Comparison of ENCODE assay signal across 14 cellular contexts in genomic region chr12:104386461-104386860, GRCh38.
DNase-seq lines count a peak whose midpoint lies in the region; ATAC-seq and TF ChIP-seq lines count a peak whose summit lies in the region.
"Had no signal": no experiment of that assay in that cellular context is flagged by ENCODE, and none has a peak within 500 bp of the region (broad histone marks: within the 10 kb centered on the region; RNA-seq: fewer than 3 reads in every experiment).

No MANE protein-coding gene starts in this region.

- H3K36me3 Mint-ChIP-seq in activated T-cell treated with anti-CD3 and anti-CD28 coated beads, Interleukin-2, amount 50 U/mL, for 72 hours (ENCODE audit: insufficient read depth in 2 of 2), result no peaks in the 10 kb centered on the region
- 0 out of 2 replicates have a peak, but pooled peaks cover 3% of the 10 kb centered on the region for H3K36me3 Mint-ChIP-seq in WTC11
- H3K36me3 Mint-ChIP-seq: CD8-positive, alpha-beta T cell had no signal

- no peak for DNase-seq in activated T-cell treated with anti-CD3 and anti-CD28 coated beads, Interleukin-2, amount 50 U/mL, for 72 hours
- no peak for DNase-seq in activated T-cell treated with anti-CD3 and anti-CD28 coated beads, Interleukin-2, amount 50 U/mL, for 48 hours
- DNase-seq in WTC11 (ENCODE audit: low spot score) (no peak), mesenteric fat pad (ENCODE audit: low spot score) (peak; percentile 47), RPMI8226 (no peak), posterior cingulate gyrus (no peak)
- DNase-seq: AML-193; Caco-2; Calu3; CD4-positive, alpha-beta T cell; CD8-positive, alpha-beta T cell; DMS79 treated with DMSO at 0.1 percent for 48 hours; GF-D8 had no signal

- ATAC-seq in activated T-cell treated with anti-CD3 and anti-CD28 coated beads, Interleukin-2, amount 50 U/mL, for 72 hours (replicated peaks in 1 of 2), result no peak
- no peak for ATAC-seq in WTC11
- ATAC-seq: CD8-positive, alpha-beta T cell had no signal

- peak overlapping the region; percentile 31 for H3K27ac Mint-ChIP-seq in activated T-cell treated with anti-CD3 and anti-CD28 coated beads, Interleukin-2, amount 50 U/mL, for 72 hours
- no peak overlapping the region for H3K27ac Mint-ChIP-seq in WTC11
- H3K27ac Mint-ChIP-seq: B cell; CD4-positive, alpha-beta T cell; CD8-positive, alpha-beta T cell had no signal

- no peak overlapping the region for H3K4me3 Mint-ChIP-seq in activated T-cell treated with anti-CD3 and anti-CD28 coated beads, Interleukin-2, amount 50 U/mL, for 72 hours
- H3K4me3 Mint-ChIP-seq in WTC11, result no peak overlapping the region
- H3K4me3 Mint-ChIP-seq: B cell; CD4-positive, alpha-beta T cell; CD8-positive, alpha-beta T cell had no signal

- TF ChIP-seq CTCF in WTC11 (IDR thresholded peaks at IDR 0.05), result no peak

- CTCF ChIA-PET in WTC11 (lab: Charles Lee), result no interaction called here

- H3K27me3 Mint-ChIP-seq in activated T-cell treated with anti-CD3 and anti-CD28 coated beads, Interleukin-2, amount 50 U/mL, for 72 hours (ENCODE audit: low read depth), result peaks cover 5% of the 10 kb centered on the region
- H3K27me3 Mint-ChIP-seq in WTC11 (ENCODE audit: low read depth), result no peaks in the 10 kb centered on the region

- peaks cover 23% of the 10 kb centered on the region for H3K4me1 Mint-ChIP-seq in activated T-cell treated with anti-CD3 and anti-CD28 coated beads, Interleukin-2, amount 50 U/mL, for 72 hours (ENCODE audit: low read depth)
- peaks cover 7% of the 10 kb centered on the region for H3K4me1 Mint-ChIP-seq in WTC11

- POLR2A ChIA-PET in WTC11 (lab: Charles Lee), result no interaction called here

- peaks cover 0 to 2% of the 10 kb centered on the region in 2 donors for H3K9me3 Mint-ChIP-seq in activated T-cell treated with anti-CD3 and anti-CD28 coated beads, Interleukin-2, amount 50 U/mL, for 72 hours
- no peaks in the 10 kb centered on the region; the same call in 1 of the 2 replicates for H3K9me3 Mint-ChIP-seq in WTC11
- H3K9me3 Mint-ChIP-seq: CD4-positive, alpha-beta T cell; CD8-positive, alpha-beta T cell had no signal

- intact Hi-C loops in posterior cingulate gyrus (cut with DNase I), result no loop called here

TF ChIP-seq in WTC11, 78 proteins besides CTCF, POLR2A, EP300 and RAD21:
- TF ChIP-seq ZNF423 (CRISPR knock-in tag; IDR thresholded peaks at IDR 0.05) (no peak), USF2 (CRISPR knock-in tag; IDR thresholded peaks at IDR 0.05) (peak; percentile 47)
